Comparison of ENCODE assay signal across 8 cellular contexts in genomic region chr14:92121207-92121669, GRCh38. TPM values are rescaled to one million over a fixed set of nuclear protein-coding genes. Genes with fewer than 3 reads are reported as not detected.
DNase-seq lines count a peak whose midpoint lies in the region; ATAC-seq and TF ChIP-seq lines count a peak whose summit lies in the region.

No MANE protein-coding gene starts in this region.

- H3K4me1 ChIP-seq in Panc1 (ENCODE audit: control insufficient read depth, insufficient read depth, low read length) (no peaks in the 10 kb centered on the region), ectodermal cell (ENCODE audit: control insufficient read depth, insufficient read depth, low read length) (peaks cover 5% of the 10 kb centered on the region), mesodermal cell (ENCODE audit: control insufficient read depth, insufficient read depth, low read length, poor library complexity, severe bottlenecking) (no peaks in the 10 kb centered on the region), upper lobe of right lung (peaks cover 29% of the 10 kb centered on the region)

- TSS peak; percentile 88 for BruUV-seq in Panc1 (replicated peaks; lab: Mats Ljungman, UMichigan)

- H3K27me3 ChIP-seq in Panc1 (ENCODE audit: control insufficient read depth, insufficient read depth, low read length) (no peaks in the 10 kb centered on the region), ectodermal cell (ENCODE audit: control insufficient read depth, insufficient read depth, low read length, poor library complexity, severe bottlenecking) (no peaks in the 10 kb centered on the region), upper lobe of right lung (no peaks in the 10 kb centered on the region)

- H3K36me3 ChIP-seq in Panc1 (ENCODE audit: control insufficient read depth, insufficient read depth, low read length) (peaks cover 10% of the 10 kb centered on the region), ectodermal cell (ENCODE audit: control insufficient read depth, insufficient read depth, low read length) (peaks cover 5% of the 10 kb centered on the region), mesodermal cell (ENCODE audit: control insufficient read depth, insufficient read depth, low read length) (peaks cover 41% of the 10 kb centered on the region), upper lobe of right lung (peaks cover 34% of the 10 kb centered on the region)

- ATAC-seq in HG02571 (IDR thresholded peaks at IDR 0.05; ENCODE audit: unreplicated experiment) (peak; percentile 26), Panc1 (peak; percentile 32), upper lobe of right lung (peak; percentile 46)

- CTCF ChIA-PET in Panc1 (lab: Charles Lee) = interaction anchor here (0.6 kb wide), 1 partner anchor 14 kb away, joined by 4 read pairs; no protein-coding TSS in a partner anchor

- POLR2A ChIA-PET in Panc1 (lab: Charles Lee) = interaction anchor here (0.6 to 0.8 kb wide), 2 partner anchors 8 to 189 kb away, joined by 4 to 14 read pairs; no protein-coding TSS in a partner anchor

- peak overlapping the region; percentile 97 for H3K27ac ChIP-seq in Panc1 (ENCODE audit: low read length)
- peak overlapping the region; percentile 97 for H3K27ac ChIP-seq in ectodermal cell (ENCODE audit: insufficient read depth, low read depth, low read length, poor library complexity, severe bottlenecking)
- H3K27ac ChIP-seq in mesodermal cell (ENCODE audit: low read depth, low read length, severe bottlenecking) = peak overlapping the region; percentile 99
- H3K27ac ChIP-seq in upper lobe of right lung = peak overlapping the region; percentile 93

- peak; percentile 9 for DNase-seq in activated CD4-positive, alpha-beta T cell treated with anti-CD3 and anti-CD28 coated beads, Interleukin-2, amount 50 U/mL, for 1 hour
- DNase-seq in activated CD4-positive, alpha-beta T cell treated with anti-CD3 and anti-CD28 coated beads, Interleukin-2, amount 50 U/mL, for 48 hours = no peak
- DNase-seq in Panc1 (ENCODE audit: low read depth, low spot score) = no peak
- DNase-seq in upper lobe of right lung = no peak
- DNase-seq in NK-92 (lab: John Stamatoyannopoulos, UW; ENCODE audit: unreplicated experiment) = no peak

- WGBS in ectodermal cell, 2 experiments = 0 to 1% methylated on average over 36 of the region's 36 CpGs
- WGBS in mesodermal cell (ENCODE audit: insufficient coverage in 2 of 2), 2 experiments = 0 to 1% methylated on average over 35 to 36 of the region's 36 CpGs

- intact Hi-C loops in Panc1 (cut with micrococcal nuclease; ENCODE audit: unreplicated experiment) (no loop called here), upper lobe of right lung (cut with DNase I) (no loop called here)

- TF ChIP-seq CTCF in Panc1 (IDR thresholded peaks at IDR 0.05) (no peak), upper lobe of right lung (IDR thresholded peaks at IDR 0.05) (no peak)

- H3K4me3 ChIP-seq in Panc1 (ENCODE audit: low read depth in 2 of 2, low read length in 2 of 2) = peak overlapping the region; percentile 81 to 94
- H3K4me3 ChIP-seq in ectodermal cell (ENCODE audit: insufficient read depth, low read depth, low read length) = peak overlapping the region; percentile 78
- H3K4me3 ChIP-seq in mesodermal cell (ENCODE audit: extremely low read depth, insufficient read depth, low read length, poor library complexity, severe bottlenecking) = peak overlapping the region; percentile 91
- H3K4me3 ChIP-seq in upper lobe of right lung = peak overlapping the region; percentile 74

- H3K9me3 ChIP-seq in Panc1 (ENCODE audit: control insufficient read depth, insufficient read depth, low read depth, low read length) (no peaks in the 10 kb centered on the region), ectodermal cell (ENCODE audit: control insufficient read depth, low read length) (no peaks in the 10 kb centered on the region), mesodermal cell (ENCODE audit: control insufficient read depth, low read length) (no peaks in the 10 kb centered on the region), upper lobe of right lung (no peaks in the 10 kb centered on the region)

- in situ Hi-C loops in Panc1 (cut with HindIII; ENCODE audit: low pct_unique_long_range_greater_than_20kb, low sequenced_read_pairs) = no loop called here

RNA-seq across cellular contexts. Expression of gene NDUFB1, which starts 0.3 kb away (rescaled TPM):
- total RNA-seq in Panc1 (2021; ENCODE audit: unreplicated experiment) (126 TPM), upper lobe of right lung (95.4 TPM)
- polyA plus RNA-seq in Panc1 (2012; ENCODE audit: insufficient read length) = 147 TPM
- 148 TPM for polyA plus RNA-seq in ectodermal cell (2013, experiment 1 of 4)
- 159 TPM for polyA plus RNA-seq in ectodermal cell (2013, experiment 2 of 4)
- polyA plus RNA-seq in ectodermal cell (2013, experiment 3 of 4) = 200 TPM
- 194 TPM for polyA plus RNA-seq in ectodermal cell (2013, experiment 4 of 4)
- 112 TPM for polyA plus RNA-seq in mesodermal cell (2013, experiment 1 of 2)
- polyA plus RNA-seq in mesodermal cell (2013, experiment 2 of 2) = 171 TPM

RNA-seq across cellular contexts. Expression of gene CPSF2, which starts 0.5 kb away (rescaled TPM):
- 62.0 TPM for total RNA-seq in Panc1 (2021; ENCODE audit: unreplicated experiment)
- 33.3 TPM for polyA plus RNA-seq in Panc1 (2012; ENCODE audit: insufficient read length)
- polyA plus RNA-seq in ectodermal cell (2013, experiment 1 of 4) = 83.1 TPM
- polyA plus RNA-seq in ectodermal cell (2013, experiment 2 of 4) = 99.1 TPM
- 49.9 TPM for polyA plus RNA-seq in ectodermal cell (2013, experiment 3 of 4)
- 52.8 TPM for polyA plus RNA-seq in ectodermal cell (2013, experiment 4 of 4)
- 36.6 TPM for polyA plus RNA-seq in mesodermal cell (2013, experiment 1 of 2)
- 44.8 TPM for polyA plus RNA-seq in mesodermal cell (2013, experiment 2 of 2)
- 58.6 TPM for total RNA-seq in upper lobe of right lung

RNA-seq across cellular contexts. Expression of gene ATXN3, which starts 14.9 kb away (rescaled TPM):
- total RNA-seq in Panc1 (2021; ENCODE audit: unreplicated experiment) = 14.6 TPM
- polyA plus RNA-seq in Panc1 (2012; ENCODE audit: insufficient read length) = 9.3 TPM
- polyA plus RNA-seq in ectodermal cell (2013, experiment 1 of 4) = 33.7 TPM
- polyA plus RNA-seq in ectodermal cell (2013, experiment 2 of 4) = 30.4 TPM
- polyA plus RNA-seq in ectodermal cell (2013, experiment 3 of 4) = 28.5 TPM
- polyA plus RNA-seq in ectodermal cell (2013, experiment 4 of 4) = 34.0 TPM
- polyA plus RNA-seq in mesodermal cell (2013, experiment 1 of 2) = 31.6 TPM
- polyA plus RNA-seq in mesodermal cell (2013, experiment 2 of 2) = 36.3 TPM
- 50.4 TPM for total RNA-seq in upper lobe of right lung
